13 cellular contexts compared by ENCODE assay signal in genomic region chr6:24664049-24664987, GRCh38. TPM values are rescaled to one million over a fixed set of nuclear protein-coding genes. Genes with fewer than 3 reads are reported as not detected.
A peak's percentile ranks its signal among the peaks of the same experiment; 100 is the strongest.
DNase-seq lines count a peak whose midpoint lies in the region; ATAC-seq, FAIRE-seq and TF ChIP-seq lines count a peak whose summit lies in the region.
"Had no signal": no experiment of that assay in that cellular context is flagged by ENCODE, and none has a peak within 500 bp of the region (broad histone marks: within the 10 kb centered on the region; RNA-seq: fewer than 3 reads in every experiment).

No MANE protein-coding gene starts in this region.

- H4K20me1 ChIP-seq in hepatocyte (ENCODE audit: insufficient read depth, poor library complexity, severe bottlenecking) = no peaks in the 10 kb centered on the region

- peak overlapping the region; percentile 98 for H3K27ac ChIP-seq in VCaP
- peak overlapping the region; percentile 93 for H3K27ac ChIP-seq in hepatocyte
- H3K27ac ChIP-seq in small intestine (ENCODE audit: low read depth in 1 of 2, low read length in 1 of 2) = peak overlapping the region in 1 of 2 donors; percentile 94

- 74% methylated on average over 7 of the region's 7 CpGs for WGBS in hepatocyte (ENCODE audit: low lambda C conversion rate, missing lambda C conversion rate)
- WGBS in small intestine, 3 donors = 32 to 67% (median 56%) methylated on average over 7 of the region's 7 CpGs

- no peak overlapping the region for H2AFZ ChIP-seq in hepatocyte

- H3K36me3 ChIP-seq in hepatocyte (replicated peaks; ENCODE audit: insufficient read depth, low read depth) (no peaks in the 10 kb centered on the region), small intestine (ENCODE audit: control insufficient read depth in 2 of 2, insufficient read depth in 2 of 2, low read length in 2 of 2) (peaks cover 0 to 4% of the 10 kb centered on the region in 2 donors)

- H3K27me3 Mint-ChIP-seq in activated T-cell treated with anti-CD3 and anti-CD28 coated beads, Interleukin-2, amount 50 U/mL, for 4 hours (ENCODE audit: low read depth) = no peaks in the 10 kb centered on the region

- no peak for FAIRE-seq in small intestine (lab: Jason Lieb, UNC)

- peaks cover 69% of the 10 kb centered on the region for H3K79me2 ChIP-seq in hepatocyte

- no peak for TF ChIP-seq CTCF in VCaP (conservative IDR thresholded peaks at IDR 0.05)
- TF ChIP-seq CTCF in hepatocyte (IDR thresholded peaks at IDR 0.05; ENCODE audit: poor library complexity) = no peak

- H3K9me3 ChIP-seq in hepatocyte (ENCODE audit: low read depth) (no peaks in the 10 kb centered on the region), small intestine (ENCODE audit: control insufficient read depth, low read depth) (no peaks in the 10 kb centered on the region)

- peak overlapping the region; percentile 99 for H3K4me3 Mint-ChIP-seq in activated T-cell treated with anti-CD3 and anti-CD28 coated beads, Interleukin-2, amount 50 U/mL, for 4 hours

- peak overlapping the region; percentile 68 for H3K4me3 ChIP-seq in hepatocyte
- peak overlapping the region in 1 of 2 donors; percentile 84 for H3K4me3 ChIP-seq in small intestine (ENCODE audit: low read depth in 1 of 2, low read length in 2 of 2)

- H3K27me3 ChIP-seq in hepatocyte = no peaks in the 10 kb centered on the region
- no peaks in the 10 kb centered on the region for H3K27me3 ChIP-seq in small intestine (ENCODE audit: control insufficient read depth in 2 of 2, insufficient read depth in 2 of 2, low read length in 2 of 2)

- ATAC-seq in activated T-cell treated with anti-CD3 and anti-CD28 coated beads, Interleukin-2, amount 50 U/mL, for 4 hours = no peak
- no peak for ATAC-seq in GM18520 (IDR thresholded peaks at IDR 0.05; ENCODE audit: unreplicated experiment)

- peaks cover 22% of the 10 kb centered on the region for H3K36me3 Mint-ChIP-seq in activated T-cell treated with anti-CD3 and anti-CD28 coated beads, Interleukin-2, amount 50 U/mL, for 4 hours (ENCODE audit: insufficient read depth)

- H3K4me2 ChIP-seq in hepatocyte = peak overlapping the region; percentile 82

- H3K4me1 ChIP-seq in hepatocyte (ENCODE audit: insufficient read depth) = peaks cover 12% of the 10 kb centered on the region
- peaks cover 4 to 8% of the 10 kb centered on the region in 2 donors for H3K4me1 ChIP-seq in small intestine (ENCODE audit: control insufficient read depth in 2 of 2, insufficient read depth in 1 of 2, low read depth in 1 of 2, low read length in 1 of 2)

- H3K4me1 Mint-ChIP-seq in activated T-cell treated with anti-CD3 and anti-CD28 coated beads, Interleukin-2, amount 50 U/mL, for 4 hours (ENCODE audit: low read depth) = peaks cover 59% of the 10 kb centered on the region

- H3K9me3 Mint-ChIP-seq in activated T-cell treated with anti-CD3 and anti-CD28 coated beads, Interleukin-2, amount 50 U/mL, for 4 hours = no peaks in the 10 kb centered on the region

- no peak for DNase-seq in activated T-cell treated with anti-CD3 and anti-CD28 coated beads, Interleukin-2, amount 50 U/mL, for 4 hours
- DNase-seq in activated T-cell treated with anti-CD3 and anti-CD28 coated beads for 4 hours (no peak), hepatocyte (ENCODE audit: low spot score) (no peak), small intestine (peak; percentile 77), GM19238 (ENCODE audit: insufficient read length, low spot score) (no peak), dedifferentiated amniotic fluid mesenchymal stem cell (ENCODE audit: extremely low spot score) (no peak)
- DNase-seq: activated gamma-delta T cell; GF-D8; head of caudate nucleus; NCI-H2029; stimulated activated CD4-positive, alpha-beta T cell treated with anti-CD3 and anti-CD28 coated beads, Interleukin-12 subunit alpha, Interleukin-12 subunit beta, amount 100 ng/mL, for 4 hours had no signal

- H3K9me2 ChIP-seq in hepatocyte (replicated peaks; ENCODE audit: insufficient read depth) = no peaks in the 10 kb centered on the region

RNA-seq across cellular contexts. Expression of gene TDP2, which starts 2.4 kb away (rescaled TPM):
- 10 to 100 TPM; 42.4 to 48.0 (median 45.5) TPM for total RNA-seq in activated T-cell treated with anti-CD3 and anti-CD28 coated beads, Interleukin-2, amount 50 U/mL, for 4 hours
- 106 and 117 TPM in 2 replicates for total RNA-seq in hepatocyte
- 58.3 and 75.5 TPM in 2 replicates for polyA plus RNA-seq in hepatocyte
- polyA plus RNA-seq in small intestine = 100 to 1,000 TPM in 2 of 3 donors, 10 to 100 TPM in 1; 76.2 to 419 (median 213) TPM

RNA-seq across cellular contexts. Expression of gene ACOT13, which starts 2.6 kb away (rescaled TPM):
- total RNA-seq in activated T-cell treated with anti-CD3 and anti-CD28 coated beads, Interleukin-2, amount 50 U/mL, for 4 hours = 10 to 100 TPM; 19.6 to 28.5 (median 22.1) TPM
- total RNA-seq in hepatocyte = 19.7 and 30.1 TPM in 2 replicates
- polyA plus RNA-seq in hepatocyte = 52.5 and 61.6 TPM in 2 replicates
- polyA plus RNA-seq in small intestine = 10 to 100 TPM; 10.5 to 18.1 (median 14.3) TPM

RNA-seq across cellular contexts. Expression of gene KIAA0319, which starts 18.3 kb away (rescaled TPM):
- under 1 TPM in 2 of 3 donors, not detected in 1; 0.05 to 0.08 TPM for total RNA-seq in activated T-cell treated with anti-CD3 and anti-CD28 coated beads, Interleukin-2, amount 50 U/mL, for 4 hours
- total RNA-seq in hepatocyte = 0.32 and 0.47 TPM in 2 replicates
- polyA plus RNA-seq in hepatocyte = 0.42 and 0.44 TPM in 2 replicates
- under 1 TPM in 1 of 3 donors, not detected in 2; 0.18 TPM for polyA plus RNA-seq in small intestine

RNA-seq across cellular contexts. Expression of gene C6orf62, which starts 54.6 kb away (rescaled TPM):
- total RNA-seq in activated T-cell treated with anti-CD3 and anti-CD28 coated beads, Interleukin-2, amount 50 U/mL, for 4 hours = 10 to 100 TPM; 67.0 to 83.8 (median 78.4) TPM
- 64.1 and 72.1 TPM in 2 replicates for total RNA-seq in hepatocyte
- 27.2 and 29.6 TPM in 2 replicates for polyA plus RNA-seq in hepatocyte
- polyA plus RNA-seq in small intestine = 10 to 100 TPM; 34.3 to 53.1 (median 45.8) TPM
